Comparison of ENCODE assay signal across 10 cellular contexts in the genomic region with DNA sequence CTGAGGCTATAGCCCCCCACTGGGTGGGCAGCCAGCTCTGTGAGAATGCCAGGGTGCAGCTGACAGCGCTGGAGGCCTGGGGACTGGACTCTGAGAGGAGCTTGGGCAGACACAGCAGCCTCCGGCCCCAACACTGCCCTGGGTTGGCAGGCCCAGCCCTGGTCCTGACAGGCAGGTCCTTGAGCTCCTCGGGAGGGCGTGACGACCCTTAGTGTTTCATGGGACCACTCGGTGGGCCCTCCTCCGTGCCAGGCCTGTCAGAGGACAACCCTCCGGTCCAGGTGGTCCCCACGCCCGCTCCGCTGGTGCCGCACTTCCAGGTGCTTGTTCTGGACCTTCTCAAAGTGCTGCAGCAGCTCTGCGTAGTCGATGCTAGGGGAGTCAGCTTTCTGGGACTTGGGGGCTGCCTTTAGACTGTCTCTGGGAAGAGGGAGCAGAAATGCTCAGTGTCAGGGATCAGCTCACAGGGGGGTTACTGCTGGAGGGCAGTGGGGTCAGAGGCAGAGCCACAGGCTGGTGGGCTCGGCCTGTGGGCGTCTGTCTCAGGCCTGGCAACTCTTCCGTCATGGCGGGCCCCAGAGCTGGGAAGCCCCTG. TPM values are rescaled to one million over a fixed set of nuclear protein-coding genes. Genes with fewer than 3 reads are reported as not detected.
DNase-seq lines count a peak whose midpoint lies in the region; ATAC-seq, FAIRE-seq and TF ChIP-seq lines count a peak whose summit lies in the region.
"Had no signal": no experiment of that assay in that cellular context is flagged by ENCODE, and none has a peak within 500 bp of the region (broad histone marks: within the 10 kb centered on the region; RNA-seq: fewer than 3 reads in every experiment).

No MANE protein-coding gene starts in this region.

- peaks cover 3% of the 10 kb centered on the region; the same call in 1 of the 2 replicates for H3K79me1 ChIP-seq in H1 (ENCODE audit: low read depth, low read length)

- H4K91ac ChIP-seq in H1 (replicated peaks; ENCODE audit: insufficient read length, low read length) = no peak overlapping the region

- intact Hi-C loops in thyroid gland (cut with DNase I) = no loop called here

- TF ChIP-seq RAD21 in H1 (IDR thresholded peaks at IDR 0.05 in 1 of 2, conservative IDR thresholded peaks at IDR 0.05 in 1 of 2; ENCODE audit: low read depth in 2 of 2, low read length in 2 of 2) = no peak

- no peak for DNase-seq in RWPE2 (ENCODE audit: low spot score)
- no peak for DNase-seq in H1 (ENCODE audit: low read depth in 1 of 2, low spot score in 2 of 2)
- no peak for DNase-seq in thyroid gland
- DNase-seq in medulla oblongata (ENCODE audit: extremely low spot score) = no peak
- DNase-seq in GM10248 (ENCODE audit: extremely low spot score) = no peak
- DNase-seq: stimulated activated CD4-positive, alpha-beta T cell treated with anti-CD3 and anti-CD28 coated beads, Interleukin-2, amount 100 ng/mL, for 24 hours had no signal

- H3K27me3 ChIP-seq in RWPE2 (ENCODE audit: insufficient read depth, poor library complexity, severe bottlenecking) (no peaks in the 10 kb centered on the region), H1 (replicated peaks in 1 of 4; ENCODE audit: control insufficient read depth in 3 of 4, extremely low read depth in 1 of 4, insufficient read depth in 3 of 4, low read length in 3 of 4) (peaks cover 0 to 8% (median 3%) of the 10 kb centered on the region in 4 experiments; a peak in 4 of 7 replicates), muscle layer of colon (ENCODE audit: control insufficient read depth in 1 of 2, insufficient read depth in 2 of 2, low read length in 2 of 2) (no peaks in the 10 kb centered on the region), thyroid gland (no peaks in the 10 kb centered on the region)

- H3K4me2 ChIP-seq in H1 (ENCODE audit: insufficient read depth in 1 of 2, low read depth in 2 of 2, low read length in 2 of 2) = no peak overlapping the region

- no peak overlapping the region for H3K23ac ChIP-seq in H1 (ENCODE audit: insufficient read length)

- CTCF ChIA-PET in H1 (lab: Charles Lee; ENCODE audit: partially characterized antibody) (interaction anchor here (0.8 to 6.8 kb wide), 18 partner anchors 7 to 83 kb away, joined by 3 to 57 read pairs (median 4); no protein-coding TSS in a partner anchor), GM10248 (lab: Yijun Ruan, JAX) (interaction anchor here (1.1 to 2.8 kb wide), 6 partner anchors 8 to 293 kb away, joined by 3 to 9 read pairs (median 4); no protein-coding TSS in a partner anchor)

- peak overlapping the region; percentile 92 for H3K27ac ChIP-seq in RWPE2 (ENCODE audit: poor library complexity, severe bottlenecking)
- no peak overlapping the region for H3K27ac ChIP-seq in H1 (ENCODE audit: low read depth, low read length)
- H3K27ac ChIP-seq in muscle layer of colon (ENCODE audit: low read depth, low read length) = peak overlapping the region; percentile 93
- peak overlapping the region; percentile 59 to 72 (median 63) for H3K27ac ChIP-seq in thyroid gland

- no peak for FAIRE-seq in H1 (lab: Jason Lieb, UNC)
- FAIRE-seq: urothelium cell line had no signal

- H3K79me2 ChIP-seq in H1 (ENCODE audit: control insufficient read depth in 1 of 2, insufficient read depth in 2 of 2, low read length in 2 of 2) = no peaks in the 10 kb centered on the region; a peak in 1 of 4 replicates

- H2BK20ac ChIP-seq in H1 (ENCODE audit: low read length) = no peak overlapping the region

- H3K14ac ChIP-seq in H1 (ENCODE audit: insufficient read length) = no peak overlapping the region

- H2BK120ac ChIP-seq in H1 (replicated peaks; ENCODE audit: low read depth, low read length) = peak overlapping the region; percentile 39

- H3K4me1 ChIP-seq in RWPE2 (ENCODE audit: insufficient read depth, poor library complexity, severe bottlenecking) (peaks cover 47% of the 10 kb centered on the region), H1 (replicated peaks in 1 of 4; ENCODE audit: control insufficient read depth in 3 of 4, insufficient read depth in 4 of 4, low read length in 3 of 4) (peaks cover 0 to 21% (median 14%) of the 10 kb centered on the region in 4 experiments; a peak in 6 of 7 replicates), muscle layer of colon (ENCODE audit: insufficient read depth, low read length) (peaks cover 84% of the 10 kb centered on the region), thyroid gland (peaks cover 20 to 87% of the 10 kb centered on the region in 2 donors)

- H2BK5ac ChIP-seq in H1 (ENCODE audit: low read depth, low read length) = peak overlapping the region; percentile 32; the same call in 1 of the 2 replicates

- H2BK15ac ChIP-seq in H1 (ENCODE audit: low read length) = no peak overlapping the region; the same call in 1 of the 2 replicates

- no peak overlapping the region for H3K56ac ChIP-seq in H1 (replicated peaks; ENCODE audit: insufficient read length, low read depth, low read length)

- H2BK12ac ChIP-seq in H1 (ENCODE audit: low read depth, low read length) = peak overlapping the region; percentile 80; the same call in 1 of the 2 replicates

- TF ChIP-seq CTCF in RWPE2 (IDR thresholded peaks at IDR 0.05; ENCODE audit: poor library complexity, severe bottlenecking) = no peak
- no peak for TF ChIP-seq CTCF in H1 (IDR thresholded peaks at IDR 0.05; ENCODE audit: control extremely low read depth in 1 of 3, insufficient read depth in 1 of 3, low read depth in 1 of 3, low read length in 3 of 3)
- TF ChIP-seq CTCF in thyroid gland (IDR thresholded peaks at IDR 0.05) = no peak
- no peak for TF ChIP-seq CTCF in GM10248 (IDR thresholded peaks at IDR 0.05; ENCODE audit: control extremely low read depth, extremely low read depth, low read depth, missing control alignments)

- ATAC-seq in RWPE2 (ENCODE audit: low read depth) (no peak), HG03439 (IDR thresholded peaks at IDR 0.05; ENCODE audit: unreplicated experiment) (no peak)

- POLR2A ChIA-PET in H1 (lab: Charles Lee; ENCODE audit: partially characterized antibody) (interaction anchor here (0.8 to 2.2 kb wide), 10 partner anchors 9 to 113 kb away, joined by 3 to 13 read pairs (median 4); a partner anchor contains a TSS), GM10248 (lab: Yijun Ruan, JAX) (no interaction called here)

- H4K8ac ChIP-seq in H1 (ENCODE audit: extremely low read depth, insufficient read depth, low read length) = no peak overlapping the region

- peaks cover 6% of the 10 kb centered on the region; the same call in 1 of the 2 replicates for H3K23me2 ChIP-seq in H1 (ENCODE audit: low read depth, low read length)

- no peak overlapping the region for H2AFZ ChIP-seq in H1 (ENCODE audit: low read length)

- 83% methylated on average over 18 of the region's 18 CpGs; no CpG with 5 or more reads in 1 of the 2 experiments for WGBS in H1 (ENCODE audit: extremely low coverage in 1 of 2, insufficient coverage in 1 of 2, insufficient read length in 1 of 2, insufficient replicate concordance in 2 of 2, low coverage in 1 of 2, low lambda C conversion rate in 2 of 2, missing lambda C conversion rate in 1 of 2), 2 experiments
- WGBS in thyroid gland, 2 donors = 74 to 95% methylated on average over 7 to 15 of the region's 18 CpGs

- H3K4me3 ChIP-seq in RWPE2 (ENCODE audit: severe bottlenecking) (no peak overlapping the region), H1 (ENCODE audit: extremely low read depth in 1 of 4, insufficient read depth in 2 of 4, low read depth in 3 of 4, low read length in 4 of 4) (no peak overlapping the region), muscle layer of colon (ENCODE audit: low read depth in 1 of 2, low read length in 2 of 2) (no peak overlapping the region), thyroid gland (replicated peaks in 1 of 3) (no peak overlapping the region)

- H2AK5ac ChIP-seq in H1 (ENCODE audit: low read depth, low read length) = 0 out of 2 replicates have a peak overlapping the region, but pooled peaks have one; percentile 58

- H3K9ac ChIP-seq in H1 (replicated peaks in 1 of 4; ENCODE audit: extremely low read depth in 1 of 4, low read depth in 3 of 4, low read length in 3 of 4) (no peak overlapping the region), muscle layer of colon (ENCODE audit: low read length) (peak overlapping the region; percentile 27)

- no peak overlapping the region for H4K5ac ChIP-seq in H1 (ENCODE audit: insufficient read length, low read depth, low read length)

- H3K36me3 ChIP-seq in RWPE2 (ENCODE audit: low read depth) (peaks cover 16% of the 10 kb centered on the region), H1 (ENCODE audit: control insufficient read depth in 2 of 4, insufficient read depth in 4 of 4, low read length in 3 of 4) (no peaks in the 10 kb centered on the region), muscle layer of colon (ENCODE audit: insufficient read depth, low read length) (peaks cover 5% of the 10 kb centered on the region), thyroid gland (no peaks in the 10 kb centered on the region)

- no peak overlapping the region for H3K4ac ChIP-seq in H1 (replicated peaks; ENCODE audit: insufficient read length, low read depth, low read length)

- no peaks in the 10 kb centered on the region for H3K9me3 ChIP-seq in RWPE2 (ENCODE audit: severe bottlenecking)
- H3K9me3 ChIP-seq in H1 (ENCODE audit: insufficient read depth in 2 of 2, low read depth in 1 of 2, low read length in 1 of 2) = no peaks in the 10 kb centered on the region
- no peaks in the 10 kb centered on the region for H3K9me3 ChIP-seq in muscle layer of colon (ENCODE audit: low read length)
- H3K9me3 ChIP-seq in thyroid gland = no peaks in the 10 kb centered on the region

- no peak for TF ChIP-seq POLR2A in H1 (IDR thresholded peaks at IDR 0.05; ENCODE audit: control extremely low read depth in 1 of 2, low read depth in 2 of 2, low read length in 2 of 2)
- no peak for TF ChIP-seq POLR2A in thyroid gland (IDR thresholded peaks at IDR 0.05)

- H3K18ac ChIP-seq in H1 (ENCODE audit: extremely low read depth, low read length) = no peak overlapping the region

- TF ChIP-seq EP300 in H1 (IDR thresholded peaks at IDR 0.05; ENCODE audit: borderline replicate concordance in 1 of 2, low read depth in 2 of 2, low read length in 2 of 2) = no peak

- peaks cover 0 to 9% of the 10 kb centered on the region in 2 experiments for H4K20me1 ChIP-seq in H1 (replicated peaks in 1 of 2; ENCODE audit: control insufficient read depth in 1 of 2, insufficient read depth in 2 of 2, low read length in 2 of 2)

RNA-seq across cellular contexts. Expression of a gene that starts 1.9 kb away (rescaled TPM):
- total RNA-seq in H1 (2021; fragmentation: NEBNext Ultra II Directional; extraction: Animal tissue kit (Norgen Biotek cat#: 25700)) = 34.2 and 36.7 TPM in 2 replicates
- 23.3 and 33.8 TPM in 2 replicates for polyA plus RNA-seq in H1 (2011; rRNA removed)
- 26.1 TPM for polyA plus RNA-seq in H1 (2011; cell fraction: cytosol; rRNA removed)
- 34.8 TPM for polyA plus RNA-seq in H1 (2011; cell fraction: nucleus; rRNA removed)
- 22.4 to 38.9 TPM (median 37.5 TPM) in 4 replicates for polyA plus RNA-seq in H1 (2012, experiment 1 of 2)
- 14.0 TPM for polyA plus RNA-seq in H1 (2012, experiment 2 of 2)
- 32.8 TPM for polyA plus RNA-seq in H1 (2013, experiment 1 of 2)
- polyA plus RNA-seq in H1 (2013, experiment 2 of 2) = 34.0 TPM
- polyA minus RNA-seq in H1 (2011; rRNA and poly(A)+ RNA removed) = 13.3 and 15.3 TPM in 2 replicates
- polyA minus RNA-seq in H1 (2011; cell fraction: cytosol; rRNA and poly(A)+ RNA removed) = 23.2 TPM
- polyA minus RNA-seq in H1 (2011; cell fraction: nucleus; rRNA and poly(A)+ RNA removed) = 18.2 TPM
- total RNA-seq in thyroid gland = 10 to 100 TPM; 11.3 to 39.8 (median 26.7) TPM

RNA-seq across cellular contexts. Expression of a gene that starts 41.4 kb away (rescaled TPM):
- total RNA-seq in H1 (2021; fragmentation: NEBNext Ultra II Directional; extraction: Animal tissue kit (Norgen Biotek cat#: 25700)) = 4.0 and 4.6 TPM in 2 replicates
- polyA plus RNA-seq in H1 (2011; rRNA removed) = 5.6 and 8.0 TPM in 2 replicates
- 6.7 TPM for polyA plus RNA-seq in H1 (2011; cell fraction: cytosol; rRNA removed)
- 9.0 TPM for polyA plus RNA-seq in H1 (2011; cell fraction: nucleus; rRNA removed)
- polyA plus RNA-seq in H1 (2012, experiment 1 of 2) = 4.6 to 6.5 TPM (median 5.2 TPM) in 4 replicates
- polyA plus RNA-seq in H1 (2012, experiment 2 of 2) = 3.3 TPM
- polyA plus RNA-seq in H1 (2013, experiment 1 of 2) = 2.7 TPM
- polyA plus RNA-seq in H1 (2013, experiment 2 of 2) = 3.3 TPM
- 1.7 and 2.2 TPM in 2 replicates for polyA minus RNA-seq in H1 (2011; rRNA and poly(A)+ RNA removed)
- polyA minus RNA-seq in H1 (2011; cell fraction: cytosol; rRNA and poly(A)+ RNA removed) = 4.3 TPM
- 1.5 TPM for polyA minus RNA-seq in H1 (2011; cell fraction: nucleus; rRNA and poly(A)+ RNA removed)
- 1 to 10 TPM; 3.5 to 9.6 (median 5.0) TPM for total RNA-seq in thyroid gland
- total RNA-seq: NCI-H460 had no signal
